8 cellular contexts compared by ENCODE assay signal in genomic region chr16:1610071-1610840, GRCh38. TPM values are rescaled to one million over a fixed set of nuclear protein-coding genes. Genes with fewer than 3 reads are reported as not detected.
DNase-seq lines count a peak whose midpoint lies in the region; ATAC-seq and TF ChIP-seq lines count a peak whose summit lies in the region.

No MANE protein-coding gene starts in this region.

- no peak for TF ChIP-seq CTCF in CD4-positive, alpha-beta T cell (IDR thresholded peaks at IDR 0.05)
- TF ChIP-seq CTCF in fibroblast of the aortic adventitia (IDR thresholded peaks at IDR 0.05; ENCODE audit: insufficient read depth, low read length): no peak

- H3K9me3 Mint-ChIP-seq in CD4-positive, alpha-beta T cell: no peaks in the 10 kb centered on the region
- H3K9me3 Mint-ChIP-seq in natural killer cell treated with Interleukin-12 subunit alpha and Interleukin-12 subunit beta and Interleukin-15 and Interleukin-18, amount 100 ng/mL, for 72 hours: no peaks in the 10 kb centered on the region
- no peaks in the 10 kb centered on the region for H3K9me3 Mint-ChIP-seq in stimulated activated naive B cell treated with anti-CD40 and anti-IgM and Interleukin-4, amounts not matched to agents 10 μg/mL and 1 μg/mL and 100 μg/mL, for 72 hours

- H3K27me3 Mint-ChIP-seq in CD4-positive, alpha-beta T cell: peaks cover 12% of the 10 kb centered on the region
- H3K27me3 Mint-ChIP-seq in natural killer cell treated with Interleukin-12 subunit alpha and Interleukin-12 subunit beta and Interleukin-15 and Interleukin-18, amount 100 ng/mL, for 72 hours: no peaks in the 10 kb centered on the region
- H3K27me3 Mint-ChIP-seq in stimulated activated naive B cell treated with anti-CD40 and anti-IgM and Interleukin-4, amounts not matched to agents 10 μg/mL and 1 μg/mL and 100 μg/mL, for 72 hours: no peaks in the 10 kb centered on the region

- POLR2A ChIA-PET in CD4-positive, alpha-beta T cell (lab: Charles Lee): interaction anchor here (1.0 to 2.5 kb wide), 5 partner anchors 67 to 1548 kb away, joined by 3 to 15 read pairs (median 4); partner anchors contain the start of genes JPT2, TMEM204 and UQCC4

- H3K27ac Mint-ChIP-seq in CD4-positive, alpha-beta T cell: peak overlapping the region; percentile 89
- H3K27ac Mint-ChIP-seq in natural killer cell treated with Interleukin-12 subunit alpha and Interleukin-12 subunit beta and Interleukin-15 and Interleukin-18, amount 100 ng/mL, for 72 hours: peak overlapping the region; percentile 89 to 95
- peak overlapping the region; percentile 97 for H3K27ac Mint-ChIP-seq in stimulated activated naive B cell treated with anti-CD40 and anti-IgM and Interleukin-4, amounts not matched to agents 10 μg/mL and 1 μg/mL and 100 μg/mL, for 72 hours

- H3K4me1 Mint-ChIP-seq in CD4-positive, alpha-beta T cell (ENCODE audit: low read depth): peaks cover 22% of the 10 kb centered on the region
- peaks cover 18 to 23% of the 10 kb centered on the region in 2 donors for H3K4me1 Mint-ChIP-seq in natural killer cell treated with Interleukin-12 subunit alpha and Interleukin-12 subunit beta and Interleukin-15 and Interleukin-18, amount 100 ng/mL, for 72 hours (ENCODE audit: low read depth in 2 of 2)
- H3K4me1 Mint-ChIP-seq in stimulated activated naive B cell treated with anti-CD40 and anti-IgM and Interleukin-4, amounts not matched to agents 10 μg/mL and 1 μg/mL and 100 μg/mL, for 72 hours: peaks cover 19 to 62% of the 10 kb centered on the region in 2 donors

- H3K4me3 ChIP-seq in fibroblast of the aortic adventitia (ENCODE audit: low read depth, low read length): peak overlapping the region; percentile 86

- intact Hi-C loops in CD4-positive, alpha-beta T cell (cut with DNase I, micrococcal nuclease): loop anchor here (2.0 to 5.0 kb wide), 5 partner anchors 97 to 189 kb away; partner anchors contain the start of genes UQCC4 (in 2 of the 2), CLCN7 (in 1 of the 2), MAPK8IP3 (in 1 of the 2) and TELO2 (in 1 of the 2)

- peak overlapping the region; percentile 46 for H3K27ac ChIP-seq in CD4-positive, alpha-beta T cell (ENCODE audit: low read depth, low read length)

- H3K4me3 Mint-ChIP-seq in CD4-positive, alpha-beta T cell: peak overlapping the region; percentile 72
- H3K4me3 Mint-ChIP-seq in natural killer cell treated with Interleukin-12 subunit alpha and Interleukin-12 subunit beta and Interleukin-15 and Interleukin-18, amount 100 ng/mL, for 72 hours: peak overlapping the region; percentile 81
- peak overlapping the region; percentile 90 to 92 for H3K4me3 Mint-ChIP-seq in stimulated activated naive B cell treated with anti-CD40 and anti-IgM and Interleukin-4, amounts not matched to agents 10 μg/mL and 1 μg/mL and 100 μg/mL, for 72 hours

- peak; percentile 65 for ATAC-seq in CD4-positive, alpha-beta T cell (ENCODE audit: poor library complexity)
- ATAC-seq in GM21447 (IDR thresholded peaks at IDR 0.05; ENCODE audit: unreplicated experiment): peak; percentile 42
- peak; percentile 48 to 66 for ATAC-seq in natural killer cell treated with Interleukin-12 subunit alpha and Interleukin-12 subunit beta and Interleukin-15 and Interleukin-18, amount 100 ng/mL, for 72 hours
- ATAC-seq in stimulated activated naive B cell treated with anti-CD40 and anti-IgM and Interleukin-4, amounts not matched to agents 10 μg/mL and 1 μg/mL and 100 μg/mL, for 72 hours (replicated peaks): peak; percentile 49 to 52

- peaks cover 5% of the 10 kb centered on the region for H3K9me3 ChIP-seq in CD4-positive, alpha-beta T cell (ENCODE audit: control insufficient read depth, low read length)

- peaks cover 18% of the 10 kb centered on the region for H3K36me3 Mint-ChIP-seq in CD4-positive, alpha-beta T cell (ENCODE audit: low read depth)
- H3K36me3 Mint-ChIP-seq in natural killer cell treated with Interleukin-12 subunit alpha and Interleukin-12 subunit beta and Interleukin-15 and Interleukin-18, amount 100 ng/mL, for 72 hours: peaks cover 1% of the 10 kb centered on the region
- peaks cover 8 to 14% of the 10 kb centered on the region in 2 donors for H3K36me3 Mint-ChIP-seq in stimulated activated naive B cell treated with anti-CD40 and anti-IgM and Interleukin-4, amounts not matched to agents 10 μg/mL and 1 μg/mL and 100 μg/mL, for 72 hours

- peaks cover 4% of the 10 kb centered on the region for H3K27me3 ChIP-seq in CD4-positive, alpha-beta T cell (ENCODE audit: control insufficient read depth, insufficient read depth, low read length)

- peak; percentile 85 to 95 (median 90) for DNase-seq in CD4-positive, alpha-beta T cell
- DNase-seq in Kasumi-1 (lab: John Stamatoyannopoulos, UW): peak; percentile 37 to 50
- DNase-seq in SIG-M5 (lab: John Stamatoyannopoulos, UW): peak; percentile 24
- DNase-seq in activated effector memory CD4-positive, alpha-beta T cell treated with anti-CD3 and anti-CD28 coated beads, Interleukin-2, amount 50 U/mL, for 16 hours: peak; percentile 97
- peak; percentile 79 for DNase-seq in fibroblast of the aortic adventitia (ENCODE audit: low read depth)
- DNase-seq in natural killer cell treated with Interleukin-12 subunit alpha and Interleukin-12 subunit beta and Interleukin-15 and Interleukin-18, amount 100 ng/mL, for 72 hours (ENCODE audit: low spot score): peak; percentile 91
- peak; percentile 90 for DNase-seq in stimulated activated naive B cell treated with anti-CD40 and anti-IgM and Interleukin-4, amounts not matched to agents 10 μg/mL and 1 μg/mL and 100 μg/mL, for 72 hours

- CTCF ChIA-PET in CD4-positive, alpha-beta T cell (lab: Charles Lee): interaction anchor here (2.2 kb wide), 1 partner anchor 96 kb away, joined by 8 read pairs; the partner anchor contains the start of gene MAPK8IP3

RNA-seq across cellular contexts. Expression of gene IFT140, which starts 1.6 kb away (rescaled TPM):
- 1 to 10 TPM; 4.3 to 5.6 TPM for total RNA-seq in CD4-positive, alpha-beta T cell
- total RNA-seq in fibroblast of the aortic adventitia (ENCODE audit: low replicate concordance): 12.8 and 27.8 TPM in 2 replicates
- total RNA-seq in natural killer cell treated with Interleukin-12 subunit alpha and Interleukin-12 subunit beta and Interleukin-15 and Interleukin-18, amount 100 ng/mL, for 72 hours: 1 to 10 TPM; 5.1 to 7.0 TPM

RNA-seq across cellular contexts. Expression of gene CRAMP1, which starts 1.9 kb away (rescaled TPM):
- 10 to 100 TPM; 14.1 to 15.2 TPM for total RNA-seq in CD4-positive, alpha-beta T cell
- total RNA-seq in fibroblast of the aortic adventitia (ENCODE audit: low replicate concordance): 9.9 and 12.1 TPM in 2 replicates
- 10 to 100 TPM; 33.3 to 35.3 TPM for total RNA-seq in natural killer cell treated with Interleukin-12 subunit alpha and Interleukin-12 subunit beta and Interleukin-15 and Interleukin-18, amount 100 ng/mL, for 72 hours

Comparison
In these comparisons a context has a peak if more than half of its experiments do, and no peak if none do; other contexts are left out.
1. Peak in every context shown above with its lines: DNase-seq, ATAC-seq, H3K4me3 ChIP-seq and H3K27ac ChIP-seq.
2. DNase-seq: peak in every context shown above with its lines; median percentile 97 in activated effector memory CD4-positive, alpha-beta T cell treated with anti-CD3 and anti-CD28 coated beads, Interleukin-2, amount 50 U/mL, for 16 hours; 91 in natural killer cell treated with Interleukin-12 subunit alpha and Interleukin-12 subunit beta and Interleukin-15 and Interleukin-18, amount 100 ng/mL, for 72 hours; 90 in CD4-positive, alpha-beta T cell; 90 in stimulated activated naive B cell treated with anti-CD40 and anti-IgM and Interleukin-4, amounts not matched to agents 10 μg/mL and 1 μg/mL and 100 μg/mL, for 72 hours; 79 in fibroblast of the aortic adventitia; 44 in Kasumi-1; 24 in SIG-M5.